In genomic region chr1:222240536-222241181, GRCh38 we compare ENCODE assay signal across 13 cellular contexts.
DNase-seq lines count a peak whose midpoint lies in the region; TF ChIP-seq lines count a peak whose summit lies in the region.
"Had no signal": no experiment of that assay in that cellular context is flagged by ENCODE, and none has a peak within 500 bp of the region (broad histone marks: within the 10 kb centered on the region; RNA-seq: fewer than 3 reads in every experiment).

No MANE protein-coding gene starts in this region.

- H3K36me3 Mint-ChIP-seq in progenitor cell of endocrine pancreas (ENCODE audit: insufficient read depth): no peaks in the 10 kb centered on the region

- no peaks in the 10 kb centered on the region for H3K4me1 ChIP-seq in spleen

- intact Hi-C loops in spleen (cut with DNase I; ENCODE audit: low total_unique reads) (no loop called here), posterior vena cava (cut with DNase I) (no loop called here)

- H3K27me3 Mint-ChIP-seq in progenitor cell of endocrine pancreas: peaks cover 34% of the 10 kb centered on the region

- WGBS in spleen, 5 donors: 81 to 87% (median 84%) methylated on average over 7 of the region's 7 CpGs

- H3K27ac ChIP-seq in epithelial cell of prostate (peak overlapping the region; percentile 32), spleen (no peak overlapping the region)
- H3K27ac ChIP-seq: 22Rv1, SK-N-MC had no signal

- no peak overlapping the region for H3K4me3 ChIP-seq in spleen
- H3K4me3 ChIP-seq: SK-N-MC had no signal

- H3K9me3 Mint-ChIP-seq in progenitor cell of endocrine pancreas (ENCODE audit: low read depth): no peaks in the 10 kb centered on the region

- DNase-seq in NCI-H1105 treated with DMSO at 0.1 percent for 48 hours (lab: John Stamatoyannopoulos, UW) (peak; percentile 24), NCI-H1105 (lab: John Stamatoyannopoulos, UW) (no peak), NCI-H69 (lab: John Stamatoyannopoulos, UW) (peak; percentile 91), epithelial cell of prostate (ENCODE audit: low read depth, low spot score) (peak; percentile 40), progenitor cell of endocrine pancreas (ENCODE audit: low spot score, unreplicated experiment) (no peak), KG1 (lab: John Stamatoyannopoulos, UW) (no peak), spleen (no peak), posterior vena cava (ENCODE audit: low spot score) (no peak)
- DNase-seq: effector CD8-positive, alpha-beta T cell; NCI-H345 had no signal

- TF ChIP-seq CTCF in progenitor cell of endocrine pancreas (IDR thresholded peaks at IDR 0.05; ENCODE audit: unreplicated experiment) (no peak), spleen (IDR thresholded peaks at IDR 0.05 in 8 of 11, conservative IDR thresholded peaks at IDR 0.05 in 3 of 11) (no peak)

- H3K27ac Mint-ChIP-seq in progenitor cell of endocrine pancreas: peak overlapping the region; percentile 1
- H3K27ac Mint-ChIP-seq: activated naive CD8-positive, alpha-beta T cell had no signal

- TF ChIP-seq POLR2A in spleen (IDR thresholded peaks at IDR 0.05): no peak

- no peak overlapping the region for H3K4me3 Mint-ChIP-seq in progenitor cell of endocrine pancreas (ENCODE audit: low read depth)
- H3K4me3 Mint-ChIP-seq: activated naive CD8-positive, alpha-beta T cell had no signal

- no peaks in the 10 kb centered on the region for H3K9me3 ChIP-seq in spleen

- H3K4me1 Mint-ChIP-seq in progenitor cell of endocrine pancreas (ENCODE audit: low read depth): peaks cover 24% of the 10 kb centered on the region

- no peaks in the 10 kb centered on the region for H3K27me3 ChIP-seq in spleen (replicated peaks in 1 of 7)

- no peaks in the 10 kb centered on the region for H3K36me3 ChIP-seq in spleen

Comparison
In these comparisons a context has a peak if more than half of its experiments do, and no peak if none do; other contexts are left out.
1. DNase-seq: peak in NCI-H1105 treated with DMSO at 0.1 percent for 48 hours (single experiment), NCI-H69 (single experiment) and epithelial cell of prostate (single experiment); none in NCI-H1105 (single experiment), progenitor cell of endocrine pancreas (single experiment), KG1 (single experiment), spleen (single experiment) and posterior vena cava (single experiment).